ENCODE assay signal across 23 cellular contexts in genomic region chr15:80836991-80837390, GRCh38. TPM values are rescaled to one million over a fixed set of nuclear protein-coding genes. Genes with fewer than 3 reads are reported as not detected.
"Had no signal": no experiment of that assay in that cellular context is flagged by ENCODE, and none has a peak within 500 bp of the region (broad histone marks: within the 10 kb centered on the region; RNA-seq: fewer than 3 reads in every experiment).

No MANE protein-coding gene starts in this region.

- H3K27me3 ChIP-seq: colonic mucosa had no signal

- H3K36me3 ChIP-seq: colonic mucosa, prostate gland had no signal

- FAIRE-seq: endometrium, kidney, small intestine had no signal

- H3K9me3 ChIP-seq: colonic mucosa, prostate gland had no signal

- H3K4me3 ChIP-seq: colonic mucosa, lung, prostate gland had no signal

- H3K27ac ChIP-seq: colonic mucosa, prostate gland had no signal

- DNase-seq: activated B cell treated with CpG ODN at 0.5 μM for 24 hours; activated CD4-positive, alpha-beta memory T cell treated with anti-CD3 and anti-CD28 coated beads, Interleukin-2, amount 10 ng/mL, durations not matched to agents 7 days and 5 days; activated CD4-positive, alpha-beta T cell treated with anti-CD3 and anti-CD28 coated beads for 4 hours; activated CD8-positive, alpha-beta memory T cell treated with anti-CD3 and anti-CD28 coated beads, Interleukin-2, amount 10 ng/mL, durations not matched to agents 7 days and 5 days; activated naive CD4-positive, alpha-beta T cell treated with Interleukin-2 at 50 U/mL for 16 hours; activated naive CD8-positive, alpha-beta T cell treated with anti-CD3 and anti-CD28 coated beads, Interleukin-2, amount 10 ng/mL, durations not matched to agents 7 days and 5 days; central memory CD4-positive, alpha-beta T cell; colonic mucosa; erythroblast; foreskin melanocyte; head of caudate nucleus; kidney; occipital lobe; right cardiac atrium; small intestine; stimulated activated CD4-positive, alpha-beta T cell treated with anti-CD3 and anti-CD28 coated beads, Interleukin-15, amount 100 ng/mL, for 24 hours; stimulated activated CD4-positive, alpha-beta T cell treated with anti-CD3 and anti-CD28 coated beads, Interleukin-2, amount 100 ng/mL, for 48 hours; stimulated activated naive CD8-positive, alpha-beta T cell treated with anti-CD3 and anti-CD28 coated beads, Interleukin-15, amount 100 ng/mL, for 72 hours had no signal

- H3K4me1 ChIP-seq: prostate gland had no signal

- ATAC-seq: activated CD8-positive, alpha-beta memory T cell treated with anti-CD3 and anti-CD28 coated beads, Interleukin-2, amount 10 ng/mL, durations not matched to agents 7 days and 5 days; activated T-helper 17 cell treated with anti-CD3 and anti-CD28 coated beads, Interleukin-2, amount 50 U/mL, for 72 hours; left lobe of liver; right cardiac atrium; stimulated activated naive CD8-positive, alpha-beta T cell treated with anti-CD3 and anti-CD28 coated beads, Interleukin-15, amount 100 ng/mL, for 72 hours had no signal

RNA-seq across cellular contexts. Expression of gene CEMIP, which starts 57.8 kb away (rescaled TPM):
- total RNA-seq: activated B cell treated with CpG ODN at 0.5 μM for 24 hours; activated CD4-positive, alpha-beta memory T cell treated with anti-CD3 and anti-CD28 coated beads, Interleukin-2, amount 10 ng/mL, durations not matched to agents 7 days and 5 days; activated CD8-positive, alpha-beta memory T cell treated with anti-CD3 and anti-CD28 coated beads, Interleukin-2, amount 10 ng/mL, durations not matched to agents 7 days and 5 days had no signal
